ENCODE assay signal across 10 cellular contexts in the genomic region with DNA sequence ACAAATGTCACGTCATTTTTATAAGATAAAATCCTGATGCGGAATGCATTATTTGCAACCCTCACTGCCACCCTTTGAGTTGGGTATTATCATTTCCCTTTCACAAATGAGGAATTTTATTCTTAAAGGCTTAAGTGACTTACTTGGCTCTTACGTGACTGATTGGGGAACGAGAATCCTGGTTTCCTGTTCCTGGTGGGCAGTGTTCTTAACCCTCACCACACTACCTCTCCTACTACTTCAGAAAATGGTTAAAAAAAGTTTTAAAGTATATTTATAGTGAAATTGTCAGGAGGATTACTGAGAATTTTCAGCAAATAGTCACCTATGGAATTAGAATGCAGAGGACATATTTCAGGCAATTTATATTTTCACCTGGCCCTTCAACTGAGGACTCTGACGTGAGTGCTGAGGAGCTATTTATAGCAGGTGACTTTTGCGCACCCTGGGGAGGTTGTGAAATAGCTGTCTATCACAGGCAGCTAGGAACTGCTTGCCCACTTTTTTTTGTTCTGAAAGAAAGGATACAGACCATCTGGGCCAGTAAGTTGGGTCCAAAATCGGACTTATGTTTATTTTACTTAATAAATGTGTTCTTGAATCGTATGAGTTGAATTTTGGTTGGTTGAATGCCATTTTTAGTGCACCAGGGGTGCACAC. TPM values are rescaled to one million over a fixed set of nuclear protein-coding genes. Genes with fewer than 3 reads are reported as not detected.
DNase-seq lines count a peak whose midpoint lies in the region; ATAC-seq and TF ChIP-seq lines count a peak whose summit lies in the region.
"Had no signal": no experiment of that assay in that cellular context is flagged by ENCODE, and none has a peak within 500 bp of the region (broad histone marks: within the 10 kb centered on the region; RNA-seq: fewer than 3 reads in every experiment).

No MANE protein-coding gene starts in this region.

- peaks cover 6% of the 10 kb centered on the region for H3K9me3 Mint-ChIP-seq in activated naive CD8-positive, alpha-beta T cell treated with anti-CD3 and anti-CD28 coated beads, Interleukin-2, amount 50 U/mL, for 24 hours

- in situ Hi-C loops in transverse colon (cut with MboI; ENCODE audit: low pct_ligation_motif_present in 1 of 4, low pct_unique_long_range_greater_than_20kb in 1 of 4, low sequenced_read_pairs in 3 of 4): no loop called here

- peak; percentile 99 for ATAC-seq in GM21360 (IDR thresholded peaks at IDR 0.05; ENCODE audit: unreplicated experiment)
- peak; percentile 96 for ATAC-seq in HG03342 (IDR thresholded peaks at IDR 0.05; ENCODE audit: unreplicated experiment)
- no peak for ATAC-seq in activated naive CD8-positive, alpha-beta T cell treated with anti-CD3 and anti-CD28 coated beads, Interleukin-2, amount 50 U/mL, for 24 hours

- H3K27ac ChIP-seq in stomach: peak overlapping the region in 3 of 5 donors; percentile 41 to 79 (median 43)
- no peak overlapping the region for H3K27ac ChIP-seq in transverse colon

- no peak overlapping the region for H3K4me3 Mint-ChIP-seq in activated naive CD8-positive, alpha-beta T cell treated with anti-CD3 and anti-CD28 coated beads, Interleukin-2, amount 50 U/mL, for 24 hours
- H3K4me3 Mint-ChIP-seq: HFFc6 had no signal

- TF ChIP-seq POLR2A in stomach (IDR thresholded peaks at IDR 0.05) (no peak), transverse colon (IDR thresholded peaks at IDR 0.05) (no peak)

- no peak overlapping the region for H3K27ac Mint-ChIP-seq in activated naive CD8-positive, alpha-beta T cell treated with anti-CD3 and anti-CD28 coated beads, Interleukin-2, amount 50 U/mL, for 24 hours
- H3K27ac Mint-ChIP-seq: HFFc6 had no signal

- H3K36me3 Mint-ChIP-seq in activated naive CD8-positive, alpha-beta T cell treated with anti-CD3 and anti-CD28 coated beads, Interleukin-2, amount 50 U/mL, for 24 hours (ENCODE audit: low read depth): no peaks in the 10 kb centered on the region

- H3K27me3 ChIP-seq in stomach (no peaks in the 10 kb centered on the region), transverse colon (no peaks in the 10 kb centered on the region)

- H3K9me3 ChIP-seq in stomach (peaks cover 0 to 4% (median 3%) of the 10 kb centered on the region in 4 donors), transverse colon (no peaks in the 10 kb centered on the region)

- no peaks in the 10 kb centered on the region for H3K27me3 Mint-ChIP-seq in activated naive CD8-positive, alpha-beta T cell treated with anti-CD3 and anti-CD28 coated beads, Interleukin-2, amount 50 U/mL, for 24 hours

- peaks cover 0 to 17% (median 7%) of the 10 kb centered on the region in 4 donors for H3K4me1 ChIP-seq in stomach
- peaks cover 0 to 8% (median 0%) of the 10 kb centered on the region in 4 donors for H3K4me1 ChIP-seq in transverse colon

- H3K4me1 Mint-ChIP-seq in activated naive CD8-positive, alpha-beta T cell treated with anti-CD3 and anti-CD28 coated beads, Interleukin-2, amount 50 U/mL, for 24 hours: peaks cover 3% of the 10 kb centered on the region

- DNase-seq in amniotic epithelial cell (ENCODE audit: low read depth) (peak; percentile 25), stomach (no peak), transverse colon (no peak), NCI-H1436 (lab: John Stamatoyannopoulos, UW) (no peak)
- no peak for DNase-seq in stimulated activated CD4-positive, alpha-beta T cell treated with anti-CD3 and anti-CD28 coated beads, Interleukin-4, amount 100 ng/mL, for 24 hours
- no peak for DNase-seq in activated naive CD8-positive, alpha-beta T cell treated with anti-CD3 and anti-CD28 coated beads, Interleukin-2, amount 50 U/mL, for 24 hours
- DNase-seq: activated CD4-positive, CD25-positive, alpha-beta regulatory T cell treated with anti-CD3 and anti-CD28 coated beads, Interleukin-2, amount 50 U/mL, for 72 hours; HFFc6 had no signal

- intact Hi-C loops in stomach (cut with DNase I; ENCODE audit: low total_unique reads): no loop called here
- intact Hi-C loops in transverse colon (cut with DNase I; ENCODE audit: low total_unique reads): no loop called here

- TF ChIP-seq EP300 in stomach (IDR thresholded peaks at IDR 0.05): peak; percentile 78
- TF ChIP-seq EP300 in transverse colon (IDR thresholded peaks at IDR 0.05; ENCODE audit: low read depth): no peak

- TF ChIP-seq CTCF in stomach (IDR thresholded peaks at IDR 0.05): no peak
- TF ChIP-seq CTCF in transverse colon (IDR thresholded peaks at IDR 0.05): no peak

- H3K36me3 ChIP-seq in stomach (peaks cover 0 to under 1% (median 0%) of the 10 kb centered on the region in 4 donors), transverse colon (no peaks in the 10 kb centered on the region)

- no peak overlapping the region for H3K4me3 ChIP-seq in stomach
- H3K4me3 ChIP-seq in transverse colon: no peak overlapping the region

- 26 to 41% (median 30%) methylated on average over 8 of the region's 8 CpGs for WGBS in stomach, 5 donors
- 40 to 52% methylated on average over 7 to 8 of the region's 8 CpGs for WGBS in transverse colon (ENCODE audit: low coverage in 1 of 2), 2 donors

RNA-seq across cellular contexts. Expression of a gene that starts 18.7 kb away (rescaled TPM):
- total RNA-seq in stomach (10 to 100 TPM in 4 of 5 donors, under 1 TPM in 1; 0.29 to 51.3 (median 16.0) TPM), transverse colon (10 to 100 TPM in 1 of 4 donors, 1 to 10 TPM in 2, not detected in 1; 3.4 to 16.5 (median 4.8) TPM)
- 1 to 10 TPM; 3.3 to 6.9 (median 6.3) TPM for polyA plus RNA-seq in stomach

Comparison
In these comparisons a context has a peak if more than half of its experiments do, and no peak if none do; other contexts are left out.
1. H3K27ac ChIP-seq: peak in stomach (3 of 5); none in transverse colon (0 of 4).